14 cellular contexts compared by ENCODE assay signal in the genomic region with DNA sequence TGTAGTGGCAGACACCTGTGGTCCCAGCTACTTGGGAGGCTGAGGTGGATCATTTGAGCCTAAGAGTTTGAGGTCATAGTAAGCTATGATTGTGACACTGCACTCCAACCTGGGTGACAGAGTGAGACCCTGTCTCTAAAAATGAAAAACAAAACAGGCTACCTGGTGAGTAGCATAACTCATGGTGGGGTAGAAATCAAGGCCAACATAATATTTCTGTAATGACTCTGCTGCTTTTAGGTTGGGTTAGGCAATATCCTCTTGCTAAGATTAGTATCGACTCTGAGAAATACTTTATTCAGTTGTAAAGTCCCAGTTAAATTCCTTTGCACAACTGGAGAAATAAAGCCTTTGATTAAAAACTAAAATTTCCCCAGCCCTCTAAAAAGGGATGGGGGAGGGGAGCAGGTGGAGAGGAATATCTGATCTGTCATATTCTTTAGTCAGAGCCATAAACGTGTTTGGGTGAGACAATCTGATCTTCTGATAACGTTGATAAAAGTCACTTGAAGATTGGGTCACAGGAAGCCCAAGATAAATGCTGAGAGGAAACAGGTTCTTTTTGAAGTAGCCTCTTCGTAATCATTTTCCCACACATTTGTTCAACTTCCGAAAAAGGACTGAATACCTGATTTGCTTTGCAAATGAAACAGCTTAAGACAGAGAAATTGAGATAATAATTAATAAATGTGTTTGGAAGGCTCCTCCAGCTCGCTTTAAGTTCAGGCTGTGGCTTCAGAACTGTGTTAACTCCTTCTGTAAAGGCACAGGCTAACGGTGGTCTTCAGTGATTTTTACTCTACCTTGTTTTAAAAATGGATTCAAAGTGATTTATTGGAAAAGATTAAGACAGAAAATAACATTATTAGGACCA. TPM values are rescaled to one million over a fixed set of nuclear protein-coding genes. Genes with fewer than 3 reads are reported as not detected.
DNase-seq lines count a peak whose midpoint lies in the region; ATAC-seq, FAIRE-seq and TF ChIP-seq lines count a peak whose summit lies in the region.
"Had no signal": no experiment of that assay in that cellular context is flagged by ENCODE, and none has a peak within 500 bp of the region (broad histone marks: within the 10 kb centered on the region; RNA-seq: fewer than 3 reads in every experiment).

No MANE protein-coding gene starts in this region.

- 12% methylated on average over 7 of the region's 7 CpGs for WGBS in K562 (ENCODE audit: insufficient coverage, low coverage, missing lambda C conversion rate)
- 54 to 61% (median 57%) methylated on average over 7 of the region's 7 CpGs for WGBS in adrenal gland, 4 donors

- H3K27ac Mint-ChIP-seq in T-helper 1 cell treated with Interleukin-12 subunit alpha and Interleukin-12 subunit beta and Interleukin-4 antibody, amounts not matched to agents 30 μg/mL and 1 μg/mL, for 36 hours = peak overlapping the region; percentile 76

- no peaks in the 10 kb centered on the region for H4K20me1 ChIP-seq in K562 (replicated peaks; ENCODE audit: control insufficient read depth, insufficient read depth, low read length)

- H3K9ac ChIP-seq in K562 (ENCODE audit: insufficient read depth in 1 of 2, low read depth in 2 of 2, low read length in 2 of 2) = no peak overlapping the region

- H2AFZ ChIP-seq in K562 (ENCODE audit: low read depth, low read length) = no peak overlapping the region

- intact Hi-C loops in K562 (cut with micrococcal nuclease) (no loop called here), adrenal gland (cut with DNase I) (no loop called here)

- H3K9me3 ChIP-seq in K562 (replicated peaks; ENCODE audit: control insufficient read depth, insufficient read depth, low read depth, low read length) (no peaks in the 10 kb centered on the region), adrenal gland (replicated peaks in 1 of 3) (no peaks in the 10 kb centered on the region)
- H3K9me3 ChIP-seq: upper lobe of left lung had no signal

- CTCF ChIA-PET in K562 (lab: Yijun Ruan, JAX; ENCODE audit: low intra/inter-chr PET ratio) = no interaction called here

- TF ChIP-seq POLR2A in K562 (conservative IDR thresholded peaks at IDR 0.05) (no peak), adrenal gland (IDR thresholded peaks at IDR 0.05) (no peak)

- POLR2A ChIA-PET in K562 (lab: Yijun Ruan, JAX) = interaction anchor here (0.7 to 1.7 kb wide), 4 partner anchors 7 to 86 kb away, joined by 3 to 8 read pairs (median 4); no protein-coding TSS in a partner anchor

- no peaks in the 10 kb centered on the region for H3K9me1 ChIP-seq in K562 (ENCODE audit: control insufficient read depth, insufficient read depth, low read length)

- H3K36me3 ChIP-seq in K562 (ENCODE audit: control insufficient read depth, insufficient read depth, low read length) (no peaks in the 10 kb centered on the region), adrenal gland (replicated peaks in 1 of 2) (no peaks in the 10 kb centered on the region)
- H3K36me3 ChIP-seq: upper lobe of left lung had no signal

- H3K27ac ChIP-seq in K562 (ENCODE audit: extremely low read depth, low read depth, low read length) (no peak overlapping the region), adrenal gland (no peak overlapping the region)
- H3K27ac ChIP-seq: RWPE1, upper lobe of left lung had no signal

- no peaks in the 10 kb centered on the region for H3K79me2 ChIP-seq in K562 (ENCODE audit: control insufficient read depth, insufficient read depth, low read length)

- 0 out of 2 replicates have a peak, but pooled peaks have one; percentile 28 for TF ChIP-seq EP300 in K562 (IDR thresholded peaks at IDR 0.05; ENCODE audit: low read length)

- peaks cover 7 to 29% of the 10 kb centered on the region in 2 experiments; a peak in 4 of 5 replicates for H3K4me1 ChIP-seq in K562 (replicated peaks in 1 of 2; ENCODE audit: control insufficient read depth in 2 of 2, insufficient read depth in 2 of 2, low read length in 2 of 2)
- H3K4me1 ChIP-seq in adrenal gland (replicated peaks in 1 of 2) = no peaks in the 10 kb centered on the region

- H3K27me3 ChIP-seq in K562 (ENCODE audit: control insufficient read depth in 2 of 2, insufficient read depth in 2 of 2, low read length in 2 of 2) (no peaks in the 10 kb centered on the region), adrenal gland (no peaks in the 10 kb centered on the region)
- H3K27me3 ChIP-seq: upper lobe of left lung had no signal

- in situ Hi-C loops in K562 (cut with MboI) = no loop called here

- BruUV-seq in K562 (replicated peaks; lab: Mats Ljungman, UMichigan) = no TSS peak

- DNase-seq in GM03348 (ENCODE audit: low spot score) = peak; percentile 51
- no peak for DNase-seq in K562 (ENCODE audit: extremely low read depth in 1 of 4, low spot score in 3 of 4)
- DNase-seq in SKM-1 treated with dmso at 0.1 percent for 144 hours (lab: John Stamatoyannopoulos, UW; ENCODE audit: unreplicated experiment) = no peak
- DNase-seq in NCI-H82 treated with DMSO at 0.1 percent for 48 hours (lab: John Stamatoyannopoulos, UW; ENCODE audit: unreplicated experiment) = no peak
- DNase-seq in adrenal gland = no peak
- no peak for DNase-seq in NCI-H146 treated with DMSO at 0.1 percent for 48 hours (lab: John Stamatoyannopoulos, UW; ENCODE audit: unreplicated experiment)
- DNase-seq: effector CD8-positive, alpha-beta T cell; upper lobe of left lung had no signal

- peaks cover 16% of the 10 kb centered on the region for H3K36me3 Mint-ChIP-seq in T-helper 1 cell treated with Interleukin-12 subunit alpha and Interleukin-12 subunit beta and Interleukin-4 antibody, amounts not matched to agents 30 μg/mL and 1 μg/mL, for 36 hours (ENCODE audit: low read depth)

- no peak for TF ChIP-seq CTCF in K562 (IDR thresholded peaks at IDR 0.05 in 2 of 3, conservative IDR thresholded peaks at IDR 0.05 in 1 of 3; ENCODE audit: insufficient read depth in 2 of 3, low read depth in 1 of 3, low read length in 3 of 3)
- no peak for TF ChIP-seq CTCF in adrenal gland (IDR thresholded peaks at IDR 0.05)

- H3K4me2 ChIP-seq in K562 (ENCODE audit: insufficient read depth, low read length) = no peak overlapping the region

- no peak for TF ChIP-seq RAD21 in K562 (CRISPR knock-in tag; conservative IDR thresholded peaks at IDR 0.05 in 1 of 2, IDR thresholded peaks at IDR 0.05 in 1 of 2)

- H3K9me3 Mint-ChIP-seq in T-helper 1 cell treated with Interleukin-12 subunit alpha and Interleukin-12 subunit beta and Interleukin-4 antibody, amounts not matched to agents 30 μg/mL and 1 μg/mL, for 36 hours = peaks cover 3% of the 10 kb centered on the region

- no peak overlapping the region for H3K4me3 Mint-ChIP-seq in T-helper 1 cell treated with Interleukin-12 subunit alpha and Interleukin-12 subunit beta and Interleukin-4 antibody, amounts not matched to agents 30 μg/mL and 1 μg/mL, for 36 hours

- H3K4me3 ChIP-seq in K562 (no peak overlapping the region), adrenal gland (no peak overlapping the region)
- H3K4me3 ChIP-seq: upper lobe of left lung had no signal

- FAIRE-seq in K562 (lab: Jason Lieb, UNC) = peak; percentile 29

- no peaks in the 10 kb centered on the region for H3K27me3 Mint-ChIP-seq in T-helper 1 cell treated with Interleukin-12 subunit alpha and Interleukin-12 subunit beta and Interleukin-4 antibody, amounts not matched to agents 30 μg/mL and 1 μg/mL, for 36 hours (ENCODE audit: low read depth)

- H3K4me1 Mint-ChIP-seq in T-helper 1 cell treated with Interleukin-12 subunit alpha and Interleukin-12 subunit beta and Interleukin-4 antibody, amounts not matched to agents 30 μg/mL and 1 μg/mL, for 36 hours (ENCODE audit: low read depth) = peaks cover 37% of the 10 kb centered on the region

- ATAC-seq in HG02763 (IDR thresholded peaks at IDR 0.05; ENCODE audit: unreplicated experiment) (peak; percentile 36), K562 (no peak)

RNA-seq across cellular contexts. Expression of gene IL4, which starts 15.0 kb away (rescaled TPM):
- not detected in 2 replicates for total RNA-seq in K562 (2011; cell fraction: chromatin; rRNA removed; ENCODE audit: low replicate concordance)
- not detected in 2 replicates for total RNA-seq in K562 (2011; cell fraction: nucleolus; rRNA removed)
- total RNA-seq in K562 (2011; cell fraction: nucleoplasm; rRNA removed) = not detected in 2 replicates
- total RNA-seq in K562 (2014; rRNA removed) = not detected in 2 replicates
- not detected in 2 replicates for total RNA-seq in K562 (2014; rRNA removed; fragmentation: Illumina TruSeq; extraction: Trizol)
- total RNA-seq in K562 (2015; rRNA removed; fragmentation: Illumina TruSeq; extraction: Trizol) = not detected in 2 replicates
- not detected in 2 replicates for total RNA-seq in K562 (2021)
- polyA plus RNA-seq in K562 (2011; rRNA removed) = not detected in 2 replicates
- polyA plus RNA-seq in K562 (2011; cell fraction: cytosol; rRNA removed) = 0.49 TPM in 1 of 2 replicates, not detected in the other
- polyA plus RNA-seq in K562 (2011; cell fraction: nucleus; rRNA removed) = not detected in 2 replicates
- polyA plus RNA-seq in K562 (2012) = not detected in 2 replicates
- polyA plus RNA-seq in K562 (2014; fragmentation: Illumina TruSeq; extraction: Trizol) = not detected in 2 replicates
- under 1 TPM; 0.22 to 0.62 TPM for polyA plus RNA-seq in K562 (2014; fragmentation: Nextera tagmentation; extraction: Ambion mirVana)
- polyA plus RNA-seq in K562 (2014; rRNA removed) = not detected in 2 replicates
- not detected in 2 replicates for polyA minus RNA-seq in K562 (2011; rRNA and poly(A)+ RNA removed)
- polyA minus RNA-seq in K562 (2011; cell fraction: cytosol; rRNA and poly(A)+ RNA removed) = not detected in 2 replicates
- not detected in 2 replicates for polyA minus RNA-seq in K562 (2011; cell fraction: nucleus; rRNA and poly(A)+ RNA removed)
- not detected for total RNA-seq in adrenal gland
- polyA plus RNA-seq in adrenal gland = not detected
- total RNA-seq: Daoy, MCF 10A, osteoblast, upper lobe of left lung had no signal

RNA-seq across cellular contexts. Expression of gene IL13, which starts 30.8 kb away (rescaled TPM):
- total RNA-seq in K562 (2011; cell fraction: chromatin; rRNA removed; ENCODE audit: low replicate concordance) = not detected in 2 replicates
- not detected in 2 replicates for total RNA-seq in K562 (2011; cell fraction: nucleolus; rRNA removed)
- total RNA-seq in K562 (2011; cell fraction: nucleoplasm; rRNA removed) = not detected in 2 replicates
- total RNA-seq in K562 (2014; rRNA removed) (not detected in 2 replicates), K562 (2014; rRNA removed; fragmentation: Illumina TruSeq; extraction: Trizol) (not detected in 2 replicates), K562 (2015; rRNA removed; fragmentation: Illumina TruSeq; extraction: Trizol) (not detected in 2 replicates), K562 (2021) (not detected in 2 replicates), adrenal gland (under 1 TPM in 1 of 8 donors, not detected in 7; 0.61 TPM)
- polyA plus RNA-seq in K562 (2011; rRNA removed) (0.04 TPM in 1 of 2 replicates, not detected in the other), K562 (2014; fragmentation: Illumina TruSeq; extraction: Trizol) (not detected in 2 replicates), K562 (2014; fragmentation: Nextera tagmentation; extraction: Ambion mirVana) (not detected), K562 (2014; rRNA removed) (not detected in 2 replicates), adrenal gland (under 1 TPM in 2 of 3 donors, not detected in 1; 0.10 to 0.32 TPM)
- not detected in 2 replicates for polyA plus RNA-seq in K562 (2011; cell fraction: cytosol; rRNA removed)
- polyA plus RNA-seq in K562 (2011; cell fraction: nucleus; rRNA removed) = not detected in 2 replicates
- polyA plus RNA-seq in K562 (2012) = 0.10 TPM in 1 of 2 replicates, not detected in the other
- not detected in 2 replicates for polyA minus RNA-seq in K562 (2011; rRNA and poly(A)+ RNA removed)
- not detected in 2 replicates for polyA minus RNA-seq in K562 (2011; cell fraction: cytosol; rRNA and poly(A)+ RNA removed)
- not detected in 2 replicates for polyA minus RNA-seq in K562 (2011; cell fraction: nucleus; rRNA and poly(A)+ RNA removed)
- total RNA-seq: Daoy, MCF 10A, osteoblast had no signal

RNA-seq across cellular contexts. Expression of gene KIF3A, which starts 48.6 kb away (rescaled TPM):
- total RNA-seq in K562 (2011; cell fraction: chromatin; rRNA removed; ENCODE audit: low replicate concordance) = 4.8 and 16.7 TPM in 2 replicates
- total RNA-seq in K562 (2011; cell fraction: nucleolus; rRNA removed) = 1.2 and 3.0 TPM in 2 replicates
- 2.9 and 6.9 TPM in 2 replicates for total RNA-seq in K562 (2011; cell fraction: nucleoplasm; rRNA removed)
- total RNA-seq in K562 (2014; rRNA removed) = 2.6 and 4.1 TPM in 2 replicates
- total RNA-seq in K562 (2014; rRNA removed; fragmentation: Illumina TruSeq; extraction: Trizol) = 7.2 and 8.3 TPM in 2 replicates
- 7.6 and 9.4 TPM in 2 replicates for total RNA-seq in K562 (2015; rRNA removed; fragmentation: Illumina TruSeq; extraction: Trizol)
- total RNA-seq in K562 (2021) = 5.1 and 7.1 TPM in 2 replicates
- 3.5 and 5.3 TPM in 2 replicates for polyA plus RNA-seq in K562 (2011; rRNA removed)
- 0.97 and 1.3 TPM in 2 replicates for polyA plus RNA-seq in K562 (2011; cell fraction: cytosol; rRNA removed)
- 2.2 and 2.6 TPM in 2 replicates for polyA plus RNA-seq in K562 (2011; cell fraction: nucleus; rRNA removed)
- polyA plus RNA-seq in K562 (2012) = 1.8 and 3.3 TPM in 2 replicates
- 4.5 and 6.0 TPM in 2 replicates for polyA plus RNA-seq in K562 (2014; fragmentation: Illumina TruSeq; extraction: Trizol)
- polyA plus RNA-seq in K562 (2014; fragmentation: Nextera tagmentation; extraction: Ambion mirVana) = 1 to 10 TPM; 1.5 TPM
- 5.4 and 7.8 TPM in 2 replicates for polyA plus RNA-seq in K562 (2014; rRNA removed)
- 9.3 and 10.6 TPM in 2 replicates for polyA minus RNA-seq in K562 (2011; rRNA and poly(A)+ RNA removed)
- 1.9 and 4.0 TPM in 2 replicates for polyA minus RNA-seq in K562 (2011; cell fraction: cytosol; rRNA and poly(A)+ RNA removed)
- polyA minus RNA-seq in K562 (2011; cell fraction: nucleus; rRNA and poly(A)+ RNA removed) = 3.6 and 4.4 TPM in 2 replicates
- 10 to 100 TPM in 3 of 8 donors, 1 to 10 TPM in 5; 5.6 to 18.0 (median 9.1) TPM for total RNA-seq in adrenal gland
- polyA plus RNA-seq in adrenal gland = 10 to 100 TPM in 2 of 3 donors, 1 to 10 TPM in 1; 4.1 to 26.8 (median 11.7) TPM

RNA-seq across cellular contexts. Expression of gene CCNI2, which starts 58.5 kb away (rescaled TPM):
- not detected in 2 replicates for total RNA-seq in K562 (2011; cell fraction: chromatin; rRNA removed; ENCODE audit: low replicate concordance)
- total RNA-seq in K562 (2011; cell fraction: nucleolus; rRNA removed) = not detected in 2 replicates
- 0.23 TPM in 1 of 2 replicates, not detected in the other for total RNA-seq in K562 (2011; cell fraction: nucleoplasm; rRNA removed)
- total RNA-seq in K562 (2014; rRNA removed) (0.05 TPM in 1 of 2 replicates, not detected in the other), K562 (2014; rRNA removed; fragmentation: Illumina TruSeq; extraction: Trizol) (not detected in 2 replicates), K562 (2015; rRNA removed; fragmentation: Illumina TruSeq; extraction: Trizol) (not detected in 2 replicates), K562 (2021) (0.18 TPM in 1 of 2 replicates, not detected in the other), adrenal gland (under 1 TPM in 3 of 8 donors, not detected in 5; 0.08 to 0.19 (median 0.14) TPM)
- polyA plus RNA-seq in K562 (2011; rRNA removed) (0.05 and 0.06 TPM in 2 replicates), K562 (2014; fragmentation: Illumina TruSeq; extraction: Trizol) (0.06 TPM in 1 of 2 replicates, not detected in the other), K562 (2014; fragmentation: Nextera tagmentation; extraction: Ambion mirVana) (1 to 10 TPM; 1.6 to 1.7 TPM), K562 (2014; rRNA removed) (not detected in 2 replicates), adrenal gland (under 1 TPM; 0.20 to 0.40 (median 0.40) TPM)
- 0.06 and 0.13 TPM in 2 replicates for polyA plus RNA-seq in K562 (2011; cell fraction: cytosol; rRNA removed)
- polyA plus RNA-seq in K562 (2011; cell fraction: nucleus; rRNA removed) = 0.36 and 1.1 TPM in 2 replicates
- 1.4 and 11.1 TPM in 2 replicates for polyA plus RNA-seq in K562 (2012)
- not detected in 2 replicates for polyA minus RNA-seq in K562 (2011; rRNA and poly(A)+ RNA removed)
- not detected in 2 replicates for polyA minus RNA-seq in K562 (2011; cell fraction: cytosol; rRNA and poly(A)+ RNA removed)
- 0.54 TPM in 1 of 2 replicates, not detected in the other for polyA minus RNA-seq in K562 (2011; cell fraction: nucleus; rRNA and poly(A)+ RNA removed)
- total RNA-seq: osteoblast had no signal
